Comparison of ENCODE assay signal across 8 cellular contexts in genomic region chr9:131178382-131178781, GRCh38. TPM values are rescaled to one million over a fixed set of nuclear protein-coding genes. Genes with fewer than 3 reads are reported as not detected.
DNase-seq lines count a peak whose midpoint lies in the region; ATAC-seq and TF ChIP-seq lines count a peak whose summit lies in the region.

No MANE protein-coding gene starts in this region.

- H3K9me3 Mint-ChIP-seq in type B pancreatic cell: no peaks in the 10 kb centered on the region

- H3K23ac ChIP-seq in trophoblast cell (ENCODE audit: low read length): no peak overlapping the region

- no CpG with 5 or more reads among the region's 4 CpGs for WGBS in trophoblast cell (ENCODE audit: extremely low coverage, insufficient coverage, insufficient read length)

- peaks cover 5 to 9% of the 10 kb centered on the region in 2 experiments for H3K4me1 ChIP-seq in trophoblast cell (ENCODE audit: control insufficient read depth in 1 of 2, insufficient read depth in 2 of 2, low read length in 2 of 2)

- no peaks in the 10 kb centered on the region for H3K9me3 ChIP-seq in trophoblast cell (ENCODE audit: insufficient read depth, low read depth, low read length)

- peaks cover 21% of the 10 kb centered on the region for H3K36me3 Mint-ChIP-seq in type B pancreatic cell

- no peaks in the 10 kb centered on the region for H3K79me2 ChIP-seq in trophoblast cell (ENCODE audit: control insufficient read depth, insufficient read depth, low read length, poor library complexity)

- no peak overlapping the region for H4K12ac ChIP-seq in trophoblast cell (ENCODE audit: low read depth, low read length)

- H3K79me1 ChIP-seq in trophoblast cell (ENCODE audit: low read length): no peaks in the 10 kb centered on the region

- H3K18ac ChIP-seq in trophoblast cell (ENCODE audit: low read length): no peak overlapping the region

- H3K4me3 Mint-ChIP-seq in type B pancreatic cell: no peak overlapping the region

- H3K36me3 ChIP-seq in trophoblast cell (ENCODE audit: control insufficient read depth in 1 of 2, insufficient read depth in 2 of 2, low read length in 2 of 2): peaks cover 24 to 34% of the 10 kb centered on the region in 2 experiments

- no peak overlapping the region for H2AK5ac ChIP-seq in trophoblast cell (ENCODE audit: low read length)

- no peak overlapping the region for H2BK12ac ChIP-seq in trophoblast cell (ENCODE audit: low read length)

- H3K4ac ChIP-seq in trophoblast cell (ENCODE audit: low read depth, low read length): no peak overlapping the region

- H4K91ac ChIP-seq in trophoblast cell (ENCODE audit: low read depth, low read length): no peak overlapping the region

- H2BK120ac ChIP-seq in trophoblast cell (ENCODE audit: insufficient read depth, low read length, poor library complexity): no peak overlapping the region

- no peak overlapping the region for H3K27ac Mint-ChIP-seq in type B pancreatic cell

- H3K14ac ChIP-seq in trophoblast cell (ENCODE audit: low read length): no peak overlapping the region

- ATAC-seq in GM18868 (IDR thresholded peaks at IDR 0.05; ENCODE audit: unreplicated experiment): peak; percentile 80

- H3K27me3 ChIP-seq in trophoblast cell (ENCODE audit: insufficient read depth, low read length): no peaks in the 10 kb centered on the region

- no peaks in the 10 kb centered on the region for H3K4me1 Mint-ChIP-seq in type B pancreatic cell (ENCODE audit: unreplicated experiment)

- DNase-seq in AG09319 (ENCODE audit: extremely low read depth, low read depth) (peak; percentile 19), HUDEP-2 (lab: John Stamatoyannopoulos, UW; ENCODE audit: unreplicated experiment in 76 of 76) (peak in 70 of 76 experiments; percentile 7 to 80 (median 58)), SK-N-DZ (ENCODE audit: low spot score) (peak; percentile 60), glomerular endothelial cell (ENCODE audit: extremely low read depth, low read depth, low spot score) (peak; percentile 18), trophoblast cell (peak; percentile 75 to 90), type B pancreatic cell (ENCODE audit: extremely low spot score, unreplicated experiment) (peak; percentile 79)
- DNase-seq in activated naive CD4-positive, alpha-beta T cell (lab: John Stamatoyannopoulos, UW): peak; percentile 11 to 75 (median 53)

- H2BK5ac ChIP-seq in trophoblast cell (ENCODE audit: low read depth, low read length, poor library complexity): no peak overlapping the region

- TF ChIP-seq CTCF in AG09319 (IDR thresholded peaks at IDR 0.05; ENCODE audit: low read depth, low read length) (peak; percentile 99), type B pancreatic cell (conservative IDR thresholded peaks at IDR 0.05) (peak; percentile 95)

- no peak overlapping the region for H3K4me2 ChIP-seq in trophoblast cell (ENCODE audit: low read length)

- H3K27me3 Mint-ChIP-seq in type B pancreatic cell: no peaks in the 10 kb centered on the region

- no peak overlapping the region for H3K4me3 ChIP-seq in trophoblast cell (ENCODE audit: low read depth, low read length)

- no peak overlapping the region for H3K27ac ChIP-seq in trophoblast cell (ENCODE audit: low read depth, low read length)

- H3K9ac ChIP-seq in trophoblast cell (ENCODE audit: low read length): no peak overlapping the region

- H2AFZ ChIP-seq in trophoblast cell (ENCODE audit: insufficient read depth, low read length, poor library complexity): no peak overlapping the region

- no peak overlapping the region for H4K8ac ChIP-seq in trophoblast cell (ENCODE audit: low read depth, low read length)

RNA-seq across cellular contexts. Expression of gene NUP214, which starts 53.0 kb away (rescaled TPM):
- 17.7 and 27.3 TPM in 2 replicates for polyA plus RNA-seq in SK-N-DZ (2014; cell fraction: cytosol; rRNA removed)
- 18.5 and 41.9 TPM in 2 replicates for polyA plus RNA-seq in SK-N-DZ (2014; cell fraction: nucleus; rRNA removed)
- total RNA-seq in glomerular endothelial cell: 19.4 and 36.9 TPM in 2 replicates
- polyA plus RNA-seq in trophoblast cell (2013): 36.8 and 37.2 TPM in 2 replicates
- 51.0 and 67.1 TPM in 2 replicates for total RNA-seq in type B pancreatic cell (ENCODE audit: low replicate concordance)

Comparison
In these comparisons a context has a peak if more than half of its experiments do, and no peak if none do; other contexts are left out.
1. DNase-seq: peak in every context shown above with its lines; median percentile 82 in trophoblast cell; 79 in type B pancreatic cell; 60 in SK-N-DZ; 58 in HUDEP-2; 53 in activated naive CD4-positive, alpha-beta T cell; 19 in AG09319; 18 in glomerular endothelial cell.